In genomic region chr14:64767215-64767964, GRCh38 we compare ENCODE assay signal across 1 cellular context.
TF ChIP-seq lines count a peak whose summit lies in the region.

No MANE protein-coding gene starts in this region.

TF ChIP-seq in H1, 55 proteins besides CTCF, POLR2A, EP300 and RAD21:
- TF ChIP-seq TCF12 (IDR thresholded peaks at IDR 0.05; ENCODE audit: low read depth, low read length), result no peak
- no peak for TF ChIP-seq RNF2 (IDR thresholded peaks at IDR 0.05; ENCODE audit: borderline replicate concordance, low read depth, low read length, missing control alignments, poor library complexity, severe bottlenecking)
- no peak for TF ChIP-seq CHD1 (IDR thresholded peaks at IDR 0.05; ENCODE audit: low read depth, low read length)
- TF ChIP-seq ZNF274 (IDR thresholded peaks at IDR 0.05; ENCODE audit: borderline replicate concordance, extremely low read depth, low read length), result no peak
- no peak for TF ChIP-seq SAP30 (IDR thresholded peaks at IDR 0.05; ENCODE audit: insufficient read depth, insufficient replicate concordance, low read length)
- TF ChIP-seq KDM5A (IDR thresholded peaks at IDR 0.05; ENCODE audit: low read length), result no peak
- TF ChIP-seq HDAC2 (IDR thresholded peaks at IDR 0.05; ENCODE audit: borderline replicate concordance in 1 of 2, low read depth in 2 of 2, low read length in 2 of 2), result no peak
TF ChIP-seq in H1: peak in this region for 0.
